Comparison of ENCODE assay signal across 24 cellular contexts in the genomic region with DNA sequence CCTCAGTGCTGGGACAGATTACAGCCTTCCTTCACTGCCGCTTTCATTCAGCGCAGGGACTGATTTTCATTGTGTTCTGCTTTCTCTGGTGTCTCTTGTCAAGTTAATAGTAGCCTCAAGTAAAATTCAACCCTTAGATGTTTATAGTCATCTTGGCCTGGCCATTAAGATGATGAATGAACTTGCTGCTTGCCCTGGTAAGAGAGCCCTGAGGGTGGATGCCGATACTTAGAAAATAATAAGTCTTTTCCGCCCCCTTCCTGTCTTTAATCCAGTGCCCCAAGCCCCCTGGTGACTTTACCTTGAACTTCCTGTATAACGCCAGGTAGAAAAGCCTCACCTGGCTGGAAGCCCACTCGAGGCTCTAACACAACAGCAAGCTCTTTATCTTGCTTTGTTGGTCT.
DNase-seq lines count a peak whose midpoint lies in the region; ATAC-seq and TF ChIP-seq lines count a peak whose summit lies in the region.
"Had no signal": no experiment of that assay in that cellular context is flagged by ENCODE, and none has a peak within 500 bp of the region (broad histone marks: within the 10 kb centered on the region; RNA-seq: fewer than 3 reads in every experiment).

No MANE protein-coding gene starts in this region.

- peak overlapping the region; percentile 65 for H3K27ac ChIP-seq in hepatocyte
- H3K27ac ChIP-seq in smooth muscle cell (ENCODE audit: low read depth) = no peak overlapping the region
- H3K27ac ChIP-seq: epithelial cell of prostate, foreskin keratinocyte, thoracic aorta, WERI-Rb-1 had no signal

- H3K4me1 ChIP-seq in hepatocyte (ENCODE audit: insufficient read depth) (peaks cover 9% of the 10 kb centered on the region), smooth muscle cell (ENCODE audit: low read depth) (no peaks in the 10 kb centered on the region)
- H3K4me1 ChIP-seq: foreskin keratinocyte had no signal

- DNase-seq in NCI-H2029 (lab: John Stamatoyannopoulos, UW) (peak; percentile 59), NCI-H2029 treated with DMSO at 0.1 percent for 48 hours (lab: John Stamatoyannopoulos, UW) (no peak), NCI-H146 treated with DMSO at 0.1 percent for 48 hours (lab: John Stamatoyannopoulos, UW; ENCODE audit: unreplicated experiment) (peak; percentile 17), hepatocyte (ENCODE audit: low spot score) (no peak), smooth muscle cell (lab: John Stamatoyannopoulos, UW; ENCODE audit: unreplicated experiment) (no peak), GM10248 (ENCODE audit: extremely low spot score) (no peak), NCI-H1436 (lab: John Stamatoyannopoulos, UW) (no peak)
- DNase-seq in activated CD8-positive, alpha-beta T cell treated with anti-CD3 and anti-CD28 coated beads for 36 hours = no peak
- DNase-seq: activated CD8-positive, alpha-beta memory T cell treated with anti-CD3 and anti-CD28 coated beads, Interleukin-2, amount 50 U/mL, for 4 hours; activated naive CD8-positive, alpha-beta T cell treated with anti-CD3 and anti-CD28 coated beads, Interleukin-2, amount 10 ng/mL, durations not matched to agents 7 days and 5 days; foreskin keratinocyte; MM.1S; NCI-H1694; NCI-H446 treated with DMSO at 0.1 percent for 48 hours; RPMI8226; SK-N-SH; stimulated activated CD4-positive, alpha-beta T cell treated with anti-CD3 and anti-CD28 coated beads, Interleukin-4, amount 100 ng/mL, for 1 hour; stimulated activated naive CD4-positive, alpha-beta T cell; T-helper 2 cell; WERI-Rb-1 had no signal

- H4K20me1 ChIP-seq in hepatocyte (ENCODE audit: insufficient read depth, poor library complexity, severe bottlenecking) (no peaks in the 10 kb centered on the region), smooth muscle cell (ENCODE audit: low read depth) (no peaks in the 10 kb centered on the region)

- H3K9me3 Mint-ChIP-seq in activated CD8-positive, alpha-beta T cell treated with anti-CD3 and anti-CD28 coated beads for 36 hours = no peaks in the 10 kb centered on the region
- H3K9me3 Mint-ChIP-seq: activated naive CD8-positive, alpha-beta T cell treated with anti-CD3 and anti-CD28 coated beads, Interleukin-2, amount 10 ng/mL, durations not matched to agents 7 days and 5 days had no signal

- H3K9ac ChIP-seq in smooth muscle cell (ENCODE audit: low read depth) = no peak overlapping the region
- H3K9ac ChIP-seq: SK-N-SH had no signal

- H3K36me3 ChIP-seq in hepatocyte (replicated peaks; ENCODE audit: insufficient read depth, low read depth) = no peaks in the 10 kb centered on the region
- no peaks in the 10 kb centered on the region for H3K36me3 ChIP-seq in smooth muscle cell (ENCODE audit: low read depth)
- H3K36me3 ChIP-seq: thoracic aorta, WERI-Rb-1 had no signal

- no peaks in the 10 kb centered on the region for H3K36me3 Mint-ChIP-seq in activated CD8-positive, alpha-beta T cell treated with anti-CD3 and anti-CD28 coated beads for 36 hours (ENCODE audit: low read depth)
- H3K36me3 Mint-ChIP-seq: activated naive CD8-positive, alpha-beta T cell treated with anti-CD3 and anti-CD28 coated beads, Interleukin-2, amount 10 ng/mL, durations not matched to agents 7 days and 5 days had no signal

- H3K9me3 ChIP-seq in hepatocyte (ENCODE audit: low read depth) (no peaks in the 10 kb centered on the region), smooth muscle cell (replicated peaks; ENCODE audit: low read depth) (no peaks in the 10 kb centered on the region)
- H3K9me3 ChIP-seq: SK-N-SH, thoracic aorta had no signal

- CTCF ChIA-PET in activated CD8-positive, alpha-beta T cell treated with anti-CD3 and anti-CD28 coated beads for 36 hours (lab: Charles Lee) = no interaction called here
- CTCF ChIA-PET in GM10248 (lab: Yijun Ruan, JAX) = no interaction called here

- H3K79me2 ChIP-seq in hepatocyte (no peaks in the 10 kb centered on the region), smooth muscle cell (ENCODE audit: low read depth) (no peaks in the 10 kb centered on the region)

- no peak overlapping the region for H2AFZ ChIP-seq in hepatocyte
- no peak overlapping the region for H2AFZ ChIP-seq in smooth muscle cell (ENCODE audit: low read depth)

- POLR2A ChIA-PET in activated CD8-positive, alpha-beta T cell treated with anti-CD3 and anti-CD28 coated beads for 36 hours (lab: Charles Lee) = no interaction called here
- POLR2A ChIA-PET in GM10248 (lab: Yijun Ruan, JAX) = no interaction called here

- no peak overlapping the region for H3K4me3 Mint-ChIP-seq in activated CD8-positive, alpha-beta T cell treated with anti-CD3 and anti-CD28 coated beads for 36 hours
- H3K4me3 Mint-ChIP-seq: activated naive CD8-positive, alpha-beta T cell treated with anti-CD3 and anti-CD28 coated beads, Interleukin-2, amount 10 ng/mL, durations not matched to agents 7 days and 5 days; B cell had no signal

- no peak overlapping the region for H3K27ac Mint-ChIP-seq in activated CD8-positive, alpha-beta T cell treated with anti-CD3 and anti-CD28 coated beads for 36 hours
- H3K27ac Mint-ChIP-seq: activated naive CD8-positive, alpha-beta T cell treated with anti-CD3 and anti-CD28 coated beads, Interleukin-2, amount 10 ng/mL, durations not matched to agents 7 days and 5 days; B cell had no signal

- H3K4me3 ChIP-seq in hepatocyte (no peak overlapping the region), smooth muscle cell (no peak overlapping the region)
- H3K4me3 ChIP-seq: K562, thoracic aorta had no signal

- no peaks in the 10 kb centered on the region for H3K9me2 ChIP-seq in hepatocyte (replicated peaks; ENCODE audit: insufficient read depth)
- H3K9me2 ChIP-seq: SK-N-SH had no signal

- H3K4me2 ChIP-seq in hepatocyte = peak overlapping the region; percentile 38
- peak overlapping the region; percentile 31 for H3K4me2 ChIP-seq in smooth muscle cell
- H3K4me2 ChIP-seq: SK-N-SH had no signal

- TF ChIP-seq CTCF in hepatocyte (IDR thresholded peaks at IDR 0.05; ENCODE audit: poor library complexity) = no peak
- TF ChIP-seq CTCF in smooth muscle cell (IDR thresholded peaks at IDR 0.05; ENCODE audit: borderline replicate concordance, insufficient read depth, poor library complexity, severe bottlenecking) = no peak
- TF ChIP-seq CTCF in activated CD8-positive, alpha-beta T cell treated with anti-CD3 and anti-CD28 coated beads for 36 hours (IDR thresholded peaks at IDR 0.05) = no peak
- TF ChIP-seq CTCF in GM10248 (IDR thresholded peaks at IDR 0.05; ENCODE audit: control extremely low read depth, extremely low read depth, low read depth, missing control alignments) = no peak

- ATAC-seq in activated CD8-positive, alpha-beta T cell treated with anti-CD3 and anti-CD28 coated beads for 36 hours = no peak
- ATAC-seq: foreskin keratinocyte, K562 had no signal

- peaks cover 3% of the 10 kb centered on the region for H3K27me3 ChIP-seq in hepatocyte
- peaks cover 11% of the 10 kb centered on the region for H3K27me3 ChIP-seq in smooth muscle cell (ENCODE audit: low read depth)

- H3K4me1 Mint-ChIP-seq in activated CD8-positive, alpha-beta T cell treated with anti-CD3 and anti-CD28 coated beads for 36 hours (ENCODE audit: low read depth) = no peaks in the 10 kb centered on the region
- H3K4me1 Mint-ChIP-seq: activated naive CD8-positive, alpha-beta T cell treated with anti-CD3 and anti-CD28 coated beads, Interleukin-2, amount 10 ng/mL, durations not matched to agents 7 days and 5 days; B cell had no signal

- no peaks in the 10 kb centered on the region for H3F3A ChIP-seq in smooth muscle cell (ENCODE audit: low read depth)

- intact Hi-C loops in activated CD8-positive, alpha-beta T cell treated with anti-CD3 and anti-CD28 coated beads for 36 hours (cut with micrococcal nuclease) = no loop called here

- H3K27me3 Mint-ChIP-seq in activated CD8-positive, alpha-beta T cell treated with anti-CD3 and anti-CD28 coated beads for 36 hours = no peaks in the 10 kb centered on the region
- H3K27me3 Mint-ChIP-seq: activated naive CD8-positive, alpha-beta T cell treated with anti-CD3 and anti-CD28 coated beads, Interleukin-2, amount 10 ng/mL, durations not matched to agents 7 days and 5 days had no signal

- WGBS in hepatocyte (ENCODE audit: low lambda C conversion rate, missing lambda C conversion rate) = 37% methylated on average over 6 of the region's 6 CpGs
- WGBS in smooth muscle cell (ENCODE audit: low lambda C conversion rate) = 50% methylated on average over 6 of the region's 6 CpGs

Comparison
In these comparisons a context has a peak if more than half of its experiments do, and no peak if none do; other contexts are left out.
1. DNase-seq: peak in NCI-H2029 (single experiment) and NCI-H146 treated with DMSO at 0.1 percent for 48 hours (single experiment); none in NCI-H2029 treated with DMSO at 0.1 percent for 48 hours (single experiment), hepatocyte (single experiment), smooth muscle cell (single experiment), activated CD8-positive, alpha-beta T cell treated with anti-CD3 and anti-CD28 coated beads for 36 hours (single experiment), GM10248 (single experiment) and NCI-H1436 (single experiment).